ENCODE assay signal across 8 cellular contexts in the genomic region with DNA sequence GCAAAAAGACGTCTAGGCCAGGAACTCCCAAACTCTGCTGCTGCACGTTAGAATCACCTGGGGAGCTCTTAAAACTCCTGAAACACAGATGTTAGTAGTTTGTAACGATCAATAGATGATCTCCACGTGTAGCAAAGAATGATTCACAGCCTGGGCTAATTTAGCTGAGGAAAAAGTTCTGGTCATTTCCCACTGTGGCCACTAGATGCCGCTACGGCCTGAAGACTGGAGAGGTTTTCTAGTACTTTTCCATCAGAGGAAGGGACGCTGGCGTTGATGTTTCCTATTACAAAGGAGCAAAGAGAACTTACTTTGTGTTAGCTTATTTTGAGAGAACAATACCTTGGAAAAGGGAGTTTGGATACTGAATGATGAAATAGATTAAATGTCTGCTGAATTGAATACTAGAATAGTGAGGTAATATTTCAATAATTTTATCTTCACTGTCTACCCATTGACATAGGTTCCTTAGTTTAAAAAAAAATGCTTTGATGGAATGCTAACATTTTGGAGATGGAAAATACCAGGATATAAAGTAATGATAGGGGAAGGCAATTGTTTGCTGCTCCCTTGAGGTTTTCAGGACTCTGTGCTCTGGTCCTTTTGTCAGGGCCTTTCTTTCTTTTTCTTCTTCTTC.
DNase-seq lines count a peak whose midpoint lies in the region; ATAC-seq, FAIRE-seq and TF ChIP-seq lines count a peak whose summit lies in the region.

No MANE protein-coding gene starts in this region.

- H3K36me3 ChIP-seq in breast epithelium, result no peaks in the 10 kb centered on the region
- H3K36me3 ChIP-seq in keratinocyte (ENCODE audit: control insufficient read depth in 2 of 2, extremely low read depth in 1 of 2, insufficient read depth in 2 of 2, low read length in 2 of 2), result peaks cover 5 to 24% of the 10 kb centered on the region in 2 experiments

- H3K27me3 ChIP-seq in AG04450 (ENCODE audit: control insufficient read depth, insufficient read depth, low read length) (no peaks in the 10 kb centered on the region), breast epithelium (no peaks in the 10 kb centered on the region), keratinocyte (ENCODE audit: control insufficient read depth, extremely low read depth, insufficient read depth, low read length) (no peaks in the 10 kb centered on the region)

- no peaks in the 10 kb centered on the region for H3K9me1 ChIP-seq in keratinocyte (ENCODE audit: control insufficient read depth, extremely low read depth, insufficient read depth, low read length)

- H3K4me1 ChIP-seq in breast epithelium, result no peaks in the 10 kb centered on the region
- peaks cover 4% of the 10 kb centered on the region for H3K4me1 ChIP-seq in keratinocyte (ENCODE audit: control insufficient read depth, extremely low read depth, insufficient read depth, low read length)

- CTCF ChIA-PET in AG04450 (lab: Charles Lee), result interaction anchor here (0.6 to 7.9 kb wide), 82 partner anchors 9 to 1103 kb away, joined by 3 to 105 read pairs (median 4); a partner anchor contains a TSS

- ATAC-seq in GM18873 (IDR thresholded peaks at IDR 0.05; ENCODE audit: low FRiP score, unreplicated experiment) (peak; percentile 56), HG03159 (IDR thresholded peaks at IDR 0.05; ENCODE audit: unreplicated experiment) (peak; percentile 83)

- no peaks in the 10 kb centered on the region for H3K9me3 ChIP-seq in AG04450 (ENCODE audit: control insufficient read depth, insufficient read depth, low read length)
- no peaks in the 10 kb centered on the region for H3K9me3 ChIP-seq in breast epithelium
- no peaks in the 10 kb centered on the region for H3K9me3 ChIP-seq in keratinocyte (ENCODE audit: control insufficient read depth, low read depth, low read length)

- intact Hi-C loops in breast epithelium (cut with DNase I; ENCODE audit: low total_unique reads), result loop anchor here (5.0 kb wide), 2 partner anchors 241 to 741 kb away; no protein-coding TSS in a partner anchor

- peak; percentile 90 for FAIRE-seq in keratinocyte (lab: Jason Lieb, UNC)

- H3K9ac ChIP-seq in keratinocyte (ENCODE audit: control insufficient read depth, extremely low read depth, insufficient read depth, low read length), result peak overlapping the region; percentile 26

- no peaks in the 10 kb centered on the region for H3K79me2 ChIP-seq in keratinocyte (ENCODE audit: control insufficient read depth, insufficient read depth, low read length)

- no peaks in the 10 kb centered on the region for H4K20me1 ChIP-seq in keratinocyte (ENCODE audit: control insufficient read depth, extremely low read depth, insufficient read depth, low read length)

- H3K27ac ChIP-seq in AG04450 (ENCODE audit: low read depth, low read length) (no peak overlapping the region), VCaP (peak overlapping the region; percentile 42; the same call in 1 of the 2 replicates), breast epithelium (peak overlapping the region in 1 of 2 donors; percentile 71), keratinocyte (ENCODE audit: control insufficient read depth, insufficient read depth, low read length) (peak overlapping the region; percentile 53)

- dilution Hi-C loops in keratinocyte (cut with MboI; ENCODE audit: extremely low pct_ligation_motif_present, low sequenced_read_pairs), result loop anchor here (25.0 kb wide), 1 partner anchor 251 kb away; no protein-coding TSS in a partner anchor

- POLR2A ChIA-PET in AG04450 (lab: Yijun Ruan, JAX), result no interaction called here

- no peak for TF ChIP-seq POLR2A in breast epithelium (IDR thresholded peaks at IDR 0.05)

- DNase-seq in AG04450 (ENCODE audit: low read depth, low spot score) (peak; percentile 56), NCI-H2196 (lab: John Stamatoyannopoulos, UW; ENCODE audit: unreplicated experiment) (peak; percentile 93), breast epithelium (ENCODE audit: low spot score in 2 of 2) (peak; percentile 71 to 77), keratinocyte (ENCODE audit: low read depth, low spot score) (no peak)
- DNase-seq in stimulated activated CD4-positive, alpha-beta T cell treated with anti-CD3 and anti-CD28 coated beads, Interleukin-1b, Interleukin-23, amount 100 ng/mL, for 4 hours (ENCODE audit: low read depth in 2 of 2), result peak; percentile 57 to 60

- no peak overlapping the region for H2AFZ ChIP-seq in keratinocyte (ENCODE audit: control insufficient read depth, low read length)

- TF ChIP-seq CTCF in AG04450 (IDR thresholded peaks at IDR 0.05; ENCODE audit: low read depth, low read length) (peak; percentile 91), VCaP (conservative IDR thresholded peaks at IDR 0.05) (peak; percentile 92), breast epithelium (IDR thresholded peaks at IDR 0.05) (peak; percentile 93 to 97 (median 95)), keratinocyte (optimal IDR thresholded peaks at IDR 0.05 in 1 of 3, IDR thresholded peaks at IDR 0.05 in 1 of 3, conservative IDR thresholded peaks at IDR 0.05 in 1 of 3; ENCODE audit: extremely low read depth in 1 of 3, insufficient read depth in 2 of 3, low read length in 3 of 3) (peak; percentile 70 to 91 (median 81))

- H3K4me2 ChIP-seq in keratinocyte (ENCODE audit: control insufficient read depth, extremely low read depth, insufficient read depth, low read depth, low read length), result no peak overlapping the region

- H3K4me3 ChIP-seq in AG04450 (ENCODE audit: low read depth, low read length) (no peak overlapping the region), breast epithelium (no peak overlapping the region), keratinocyte (ENCODE audit: control insufficient read depth in 2 of 3, extremely low read depth in 1 of 3, insufficient read depth in 2 of 3, low read depth in 1 of 3, low read length in 3 of 3) (no peak overlapping the region)
